In genomic region chrX:106300656-106301055, GRCh38 we compare ENCODE assay signal across 1 cellular context.
TF ChIP-seq lines count a peak whose summit lies in the region.

No MANE protein-coding gene starts in this region.

TF ChIP-seq in HCT116, 20 proteins besides CTCF, POLR2A, EP300 and RAD21 (continued from another document):
- TF ChIP-seq REST (IDR thresholded peaks at IDR 0.05; ENCODE audit: low read depth), result no peak
TF ChIP-seq in HCT116: peak in this region for 0.
